In genomic region chr3:90145094-90145810, GRCh38 we compare ENCODE assay signal across 26 cellular contexts.
DNase-seq lines count a peak whose midpoint lies in the region; ATAC-seq lines count a peak whose summit lies in the region.
"Had no signal": no experiment of that assay in that cellular context is flagged by ENCODE, and none has a peak within 500 bp of the region (broad histone marks: within the 10 kb centered on the region; RNA-seq: fewer than 3 reads in every experiment).

No MANE protein-coding gene starts in this region.

- H3K27ac ChIP-seq in SK-N-MC: peak overlapping the region; percentile 99
- H3K27ac ChIP-seq: esophagus squamous epithelium, parathyroid adenoma, right atrium auricular region, thoracic aorta, WERI-Rb-1 had no signal

- peak overlapping the region; percentile 73 for H3K4me3 ChIP-seq in SK-N-MC
- no peak overlapping the region for H3K4me3 ChIP-seq in skeletal muscle cell (ENCODE audit: low read depth, low read length)
- H3K4me3 ChIP-seq: esophagus squamous epithelium, right atrium auricular region, thoracic aorta had no signal

- ATAC-seq in left lobe of liver: no peak
- no peak for ATAC-seq in GM19467 (IDR thresholded peaks at IDR 0.05; ENCODE audit: unreplicated experiment)
- no peak for ATAC-seq in HG02759 (IDR thresholded peaks at IDR 0.05; ENCODE audit: unreplicated experiment)
- ATAC-seq: left ventricle myocardium superior had no signal

- no peaks in the 10 kb centered on the region for H3K36me3 ChIP-seq in SK-N-MC (ENCODE audit: insufficient read depth, low read length)
- H3K36me3 ChIP-seq: esophagus squamous epithelium, right atrium auricular region, thoracic aorta, WERI-Rb-1 had no signal

- peak overlapping the region; percentile 61 for H3K9ac ChIP-seq in SK-N-MC (ENCODE audit: insufficient read length)
- H3K9ac ChIP-seq: parathyroid adenoma had no signal

- DNase-seq in HS-5 (ENCODE audit: low read depth) (peak; percentile 53), SK-N-MC (ENCODE audit: low read depth, low spot score) (peak; percentile 84), foreskin melanocyte (peak; percentile 39), skeletal muscle cell (ENCODE audit: low read depth) (peak; percentile 14), left lobe of liver (ENCODE audit: low spot score) (no peak)
- DNase-seq: activated CD4-positive, alpha-beta T cell treated with anti-CD3 and anti-CD28 coated beads for 48 hours; activated CD8-positive, alpha-beta memory T cell treated with anti-CD3 and anti-CD28 coated beads for 24 hours; activated gamma-delta T cell; activated naive CD8-positive, alpha-beta T cell treated with anti-CD3 and anti-CD28 coated beads, Interleukin-2, amount 10 ng/mL, durations not matched to agents 7 days and 5 days; central memory CD4-positive, alpha-beta T cell; endodermal cell; esophagus squamous epithelium; H7; Karpas-422; left ventricle myocardium superior; NCI-H187; NCI-H524 treated with DMSO at 0.1 percent for 48 hours; NK-92 treated with Interleukin-12 subunit alpha and Interleukin-12 subunit beta, amount 100 ng/mL, for 24 hours; SHP77; stimulated activated naive CD4-positive, alpha-beta T cell treated with Interleukin-2 at 50 U/mL for 16 hours; WERI-Rb-1 had no signal

- H3K9me3 ChIP-seq in SK-N-MC (ENCODE audit: low read depth, low read length): no peaks in the 10 kb centered on the region
- H3K9me3 ChIP-seq: esophagus squamous epithelium, right atrium auricular region, thoracic aorta had no signal
